34 cellular contexts compared by ENCODE assay signal in the genomic region with DNA sequence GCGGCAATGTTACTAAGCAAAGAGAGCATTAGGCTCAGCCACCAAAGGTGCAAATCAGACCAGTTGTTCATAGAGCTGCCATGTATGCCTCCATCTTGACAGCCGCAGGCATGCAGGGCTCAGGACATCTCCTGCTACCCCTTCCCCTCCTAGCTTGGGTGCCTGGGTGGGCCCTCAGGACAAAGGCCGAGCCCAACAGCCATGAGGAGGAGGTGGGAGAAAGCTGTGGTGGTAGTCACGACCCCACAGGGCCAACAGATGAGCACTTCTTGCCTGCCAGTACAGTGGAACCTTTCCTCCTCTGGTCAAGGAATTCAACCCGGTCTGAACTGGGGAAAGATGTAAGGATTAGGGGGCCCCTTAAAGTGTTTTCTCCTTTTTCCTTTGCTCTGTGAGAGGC.
"Had no signal": no experiment of that assay in that cellular context is flagged by ENCODE, and none has a peak within 500 bp of the region (broad histone marks: within the 10 kb centered on the region; RNA-seq: fewer than 3 reads in every experiment).

No MANE protein-coding gene starts in this region.

- H3K27ac Mint-ChIP-seq: activated B cell treated with CpG ODN at 0.5 μM for 24 hours; activated CD4-positive, alpha-beta memory T cell treated with anti-CD3 and anti-CD28 coated beads for 36 hours; activated CD4-positive, alpha-beta T cell treated with anti-CD3 and anti-CD28 coated beads, Interleukin-2, amount 10 ng/mL, durations not matched to agents 24 days and 14 days; activated CD8-positive, alpha-beta T cell treated with anti-CD3 and anti-CD28 coated beads for 36 hours; activated naive CD4-positive, alpha-beta T cell treated with anti-CD3 and anti-CD28 coated beads for 36 hours; activated naive CD4-positive, alpha-beta T cell treated with anti-CD3 and anti-CD28 coated beads, Interleukin-2, amount 50 U/mL, for 72 hours; activated naive CD8-positive, alpha-beta T cell treated with anti-CD3 and anti-CD28 coated beads for 36 hours; activated T-cell treated with anti-CD3 and anti-CD28 coated beads, Interleukin-2, amount 50 U/mL, for 72 hours; activated T-helper 1 cell treated with anti-CD3 and anti-CD28 coated beads, Interleukin-12 subunit alpha, Interleukin-12 subunit beta, Interleukin-2, Interleukin-4 antibody, amounts not matched to agents 30 ng/mL and 10 ng/mL and 1 ng/mL, durations not matched to agents 14 hours and 24 hours and 36 hours; activated T-helper 17 cell treated with anti-CD3 and anti-CD28 coated beads, Interleukin-2, amount 50 U/mL, for 72 hours; T-helper 1 cell treated with Interleukin-12 subunit alpha and Interleukin-12 subunit beta and Interleukin-4 antibody, amounts not matched to agents 30 μg/mL and 1 μg/mL, for 36 hours; T-helper 2 cell treated with Interferon-gamma antibody and Interleukin-4, amounts not matched to agents 5 μg/mL and 100 μg/mL, for 36 hours had no signal

- H3K4me1 Mint-ChIP-seq: activated B cell treated with CpG ODN at 0.5 μM for 24 hours; activated CD4-positive, alpha-beta T cell treated with anti-CD3 and anti-CD28 coated beads, Interleukin-2, amount 10 ng/mL, durations not matched to agents 24 days and 14 days; activated naive CD8-positive, alpha-beta T cell treated with anti-CD3 and anti-CD28 coated beads for 36 hours; activated T-helper 17 cell treated with anti-CD3 and anti-CD28 coated beads, Interleukin-2, amount 50 U/mL, for 72 hours had no signal

- H3K36me3 ChIP-seq: adrenal gland, brain microvascular endothelial cell, breast epithelium had no signal

- H3K4me1 ChIP-seq: adrenal gland, body of pancreas, breast epithelium had no signal

- H3K27me3 Mint-ChIP-seq: activated B cell treated with CpG ODN at 0.5 μM for 24 hours; activated CD4-positive, alpha-beta memory T cell treated with anti-CD3 and anti-CD28 coated beads for 36 hours; activated CD4-positive, alpha-beta T cell treated with anti-CD3 and anti-CD28 coated beads, Interleukin-2, amount 10 ng/mL, durations not matched to agents 24 days and 14 days; activated CD8-positive, alpha-beta T cell treated with anti-CD3 and anti-CD28 coated beads for 36 hours; activated naive CD8-positive, alpha-beta T cell treated with anti-CD3 and anti-CD28 coated beads for 36 hours; activated T-helper 17 cell treated with anti-CD3 and anti-CD28 coated beads, Interleukin-2, amount 50 U/mL, for 72 hours had no signal

- H3K27me3 ChIP-seq: adrenal gland, body of pancreas, brain microvascular endothelial cell, breast epithelium had no signal

- H3K27ac ChIP-seq: adrenal gland, body of pancreas, brain microvascular endothelial cell, breast epithelium, VCaP had no signal

- H3K9me3 ChIP-seq: adrenal gland, body of pancreas had no signal

- H3K4me3 Mint-ChIP-seq: activated B cell treated with CpG ODN at 0.5 μM for 24 hours; activated CD4-positive, alpha-beta memory T cell treated with anti-CD3 and anti-CD28 coated beads for 36 hours; activated CD4-positive, alpha-beta T cell treated with anti-CD3 and anti-CD28 coated beads, Interleukin-2, amount 10 ng/mL, durations not matched to agents 24 days and 14 days; activated CD8-positive, alpha-beta T cell treated with anti-CD3 and anti-CD28 coated beads for 36 hours; activated naive CD4-positive, alpha-beta T cell treated with anti-CD3 and anti-CD28 coated beads for 36 hours; activated naive CD8-positive, alpha-beta T cell treated with anti-CD3 and anti-CD28 coated beads for 36 hours; activated T-cell treated with anti-CD3 and anti-CD28 coated beads, Interleukin-2, amount 50 U/mL, for 4 hours; activated T-cell treated with anti-CD3 and anti-CD28 coated beads, Interleukin-2, amount 50 U/mL, for 72 hours; activated T-helper 1 cell treated with anti-CD3 and anti-CD28 coated beads, Interleukin-12 subunit alpha, Interleukin-12 subunit beta, Interleukin-2, Interleukin-4 antibody, amounts not matched to agents 30 ng/mL and 10 ng/mL and 1 ng/mL, durations not matched to agents 14 hours and 24 hours and 36 hours; activated T-helper 17 cell treated with anti-CD3 and anti-CD28 coated beads, Interleukin-2, amount 50 U/mL, for 72 hours; T-helper 1 cell treated with Interleukin-12 subunit alpha and Interleukin-12 subunit beta and Interleukin-4 antibody, amounts not matched to agents 30 μg/mL and 1 μg/mL, for 36 hours; T-helper 2 cell treated with Interferon-gamma antibody and Interleukin-4, amounts not matched to agents 5 μg/mL and 100 μg/mL, for 36 hours had no signal

- H3K36me3 Mint-ChIP-seq: activated CD4-positive, alpha-beta memory T cell treated with anti-CD3 and anti-CD28 coated beads for 36 hours; activated naive CD8-positive, alpha-beta T cell treated with anti-CD3 and anti-CD28 coated beads for 36 hours had no signal

- H3K4me3 ChIP-seq: adrenal gland, body of pancreas, breast epithelium had no signal

- DNase-seq: activated B cell treated with CpG ODN at 0.5 μM for 24 hours; activated CD4-positive, alpha-beta memory T cell treated with anti-CD3 and anti-CD28 coated beads for 36 hours; activated CD4-positive, alpha-beta T cell treated with anti-CD3 and anti-CD28 coated beads for 4 hours; activated CD4-positive, alpha-beta T cell treated with anti-CD3 and anti-CD28 coated beads, Interleukin-2, amount 10 ng/mL, durations not matched to agents 24 days and 14 days; activated CD4-positive, alpha-beta T cell treated with anti-CD3 and anti-CD28 coated beads, Interleukin-2, amount 50 U/mL, for 1 hour; activated CD4-positive, alpha-beta T cell treated with anti-CD3 and anti-CD28 coated beads, Interleukin-2, amount 50 U/mL, for 4 hours; activated CD4-positive, CD25-positive, alpha-beta regulatory T cell treated with anti-CD3 and anti-CD28 coated beads, Interleukin-2, amount 50 U/mL, for 72 hours; activated CD8-positive, alpha-beta memory T cell treated with anti-CD3 and anti-CD28 coated beads, Interleukin-2, amount 50 U/mL, for 4 hours; activated CD8-positive, alpha-beta T cell treated with anti-CD3 and anti-CD28 coated beads for 36 hours; activated effector memory CD4-positive, alpha-beta T cell treated with anti-CD3 and anti-CD28 coated beads, Interleukin-2, amount 50 U/mL, for 16 hours; activated gamma-delta T cell treated with Interleukin-2 at 50 U/mL for 16 hours; activated naive CD4-positive, alpha-beta T cell; activated naive CD4-positive, alpha-beta T cell treated with anti-CD3 and anti-CD28 coated beads for 36 hours; activated naive CD4-positive, alpha-beta T cell treated with anti-CD3 and anti-CD28 coated beads, Interleukin-2, amount 50 U/mL, for 16 hours; activated naive CD8-positive, alpha-beta T cell treated with anti-CD3 and anti-CD28 coated beads for 36 hours; activated T-cell treated with anti-CD3 and anti-CD28 coated beads for 4 hours; activated T-cell treated with anti-CD3 and anti-CD28 coated beads, Interleukin-2, amount 50 U/mL, for 1 hour; activated T-cell treated with anti-CD3 and anti-CD28 coated beads, Interleukin-2, amount 50 U/mL, for 4 hours; activated T-cell treated with anti-CD3 and anti-CD28 coated beads, Interleukin-2, amount 50 U/mL, for 72 hours; adrenal gland; amniotic stem cell; body of pancreas; brain microvascular endothelial cell; central memory CD4-positive, alpha-beta T cell; T-helper 1 cell; T-helper 2 cell; T-helper 9 cell had no signal

- ATAC-seq: activated CD8-positive, alpha-beta T cell treated with anti-CD3 and anti-CD28 coated beads for 36 hours; activated naive CD4-positive, alpha-beta T cell treated with anti-CD3 and anti-CD28 coated beads, Interleukin-2, amount 50 U/mL, for 72 hours; activated T-cell treated with anti-CD3 and anti-CD28 coated beads, Interleukin-2, amount 50 U/mL, for 4 hours; activated T-cell treated with anti-CD3 and anti-CD28 coated beads, Interleukin-2, amount 50 U/mL, for 72 hours; activated T-helper 17 cell treated with anti-CD3 and anti-CD28 coated beads, Interleukin-2, amount 50 U/mL, for 72 hours; body of pancreas had no signal
